Comparison of ENCODE assay signal across 8 cellular contexts in genomic region chr12:29380536-29381523, GRCh38. TPM values are rescaled to one million over a fixed set of nuclear protein-coding genes. Genes with fewer than 3 reads are reported as not detected.
DNase-seq lines count a peak whose midpoint lies in the region; ATAC-seq and TF ChIP-seq lines count a peak whose summit lies in the region.

Gene ERGIC2, minus strand, starts transcription at chr12:29381172. Its CDS starts 9,539 bp downstream, at chr12:29371633.

- peak within 1 kb of the TSS; percentile 88 for H2AFZ ChIP-seq in SK-N-SH (ENCODE audit: low read depth)

- H3K9ac ChIP-seq in SK-N-SH: peak within 1 kb of the TSS; percentile 91

- peak within 1 kb of the TSS; percentile 84 to 100 for H3K4me3 ChIP-seq in SK-N-SH (ENCODE audit: low read depth in 2 of 2, low read length in 1 of 2)

- peak within 1 kb of the TSS; percentile 72 for H3K4me2 ChIP-seq in SK-N-SH

- peak; percentile 93 for ATAC-seq in HG02571 (IDR thresholded peaks at IDR 0.05; ENCODE audit: unreplicated experiment)

- peaks cover 0 to 4% of the 10 kb centered on the region in 2 experiments; a peak in 3 of 4 replicates for H3K4me1 ChIP-seq in SK-N-SH (ENCODE audit: control insufficient read depth in 1 of 2, insufficient read depth in 2 of 2, low read depth in 1 of 2, low read length in 1 of 2)

- no peaks in the 10 kb centered on the region for H3K9me3 ChIP-seq in SK-N-SH

- 1% methylated on average over 42 of the region's 55 CpGs for WGBS in SK-N-SH (ENCODE audit: low lambda C conversion rate)

- no peak for TF ChIP-seq CTCF in SK-N-SH (IDR thresholded peaks at IDR 0.05)

- TF ChIP-seq EP300 in SK-N-SH (IDR thresholded peaks at IDR 0.05; ENCODE audit: borderline replicate concordance in 1 of 2, low read depth in 1 of 2, low read length in 1 of 2): no peak

- no peaks in the 10 kb centered on the region for H3F3A ChIP-seq in SK-N-SH (replicated peaks; ENCODE audit: insufficient read depth)

- H3K27me3 ChIP-seq in SK-N-SH (ENCODE audit: insufficient read depth): no peaks in the 10 kb centered on the region

- H3K36me3 ChIP-seq in SK-N-SH (replicated peaks in 1 of 2; ENCODE audit: control insufficient read depth in 1 of 2, insufficient read depth in 2 of 2, low read length in 1 of 2): peaks cover 18 to 21% of the 10 kb centered on the region in 2 experiments

- H3K79me2 ChIP-seq in SK-N-SH (ENCODE audit: insufficient read depth): peaks cover 49% of the 10 kb centered on the region

- CTCF ChIA-PET in SK-N-SH (lab: Yijun Ruan, JAX): interaction anchor here (0.6 kb wide), 1 partner anchor 180 kb away, joined by 3 read pairs; no protein-coding TSS in a partner anchor

- H3K9me2 ChIP-seq in SK-N-SH: no peaks in the 10 kb centered on the region

- H3K27ac ChIP-seq in SK-N-SH (ENCODE audit: low read depth in 2 of 2, low read length in 1 of 2): peak within 1 kb of the TSS; percentile 76 to 95

- no peaks in the 10 kb centered on the region for H4K20me1 ChIP-seq in SK-N-SH (ENCODE audit: insufficient read depth)

- POLR2A ChIA-PET in SK-N-SH (lab: Yijun Ruan, JAX): interaction anchor here (0.6 to 1.1 kb wide), 2 partner anchors 126 to 1601 kb away, joined by 3 read pairs; partner anchors contain the start of genes KLHL42 and MANSC4

- TF ChIP-seq RAD21 in SK-N-SH (IDR thresholded peaks at IDR 0.05; ENCODE audit: low read length): no peak

- peak; percentile 96 for DNase-seq in GM04504 (ENCODE audit: low read depth)
- DNase-seq in NCI-H1048 (lab: John Stamatoyannopoulos, UW): peak; percentile 98
- peak; percentile 86 for DNase-seq in SK-N-SH
- DNase-seq in activated naive CD4-positive, alpha-beta T cell treated with anti-CD3 and anti-CD28 coated beads, Interleukin-2, amount 50 U/mL, for 16 hours: peak; percentile 86
- DNase-seq in germinal center (ENCODE audit: low spot score): peak; percentile 88
- DNase-seq in non-pigmented ciliary epithelial cell (ENCODE audit: low read depth): peak; percentile 98
- peak; percentile 99 for DNase-seq in superior temporal gyrus (ENCODE audit: extremely low spot score)

TF ChIP-seq in SK-N-SH, 30 proteins besides CTCF, POLR2A, EP300 and RAD21 (continues in another document):
- no peak for TF ChIP-seq MEF2A (IDR thresholded peaks at IDR 0.05; ENCODE audit: borderline replicate concordance, low read depth)
- peak; percentile 82 for TF ChIP-seq MXI1 (IDR thresholded peaks at IDR 0.05; ENCODE audit: low read depth, low read length)
- no peak for TF ChIP-seq PBX3 (IDR thresholded peaks at IDR 0.05)
- peak; percentile 100 for TF ChIP-seq ZBTB33 (IDR thresholded peaks at IDR 0.05; ENCODE audit: borderline replicate concordance, low read depth)
- TF ChIP-seq TCF12 (IDR thresholded peaks at IDR 0.05): no peak
- no peak for TF ChIP-seq USF2 (IDR thresholded peaks at IDR 0.05; ENCODE audit: borderline replicate concordance, low read depth, low read length)
- TF ChIP-seq GATA2 (CRISPR knock-in tag; IDR thresholded peaks at IDR 0.05): no peak
- no peak for TF ChIP-seq JUND (IDR thresholded peaks at IDR 0.05)
- no peak for TF ChIP-seq IRF3 (IDR thresholded peaks at IDR 0.05; ENCODE audit: low read depth, low read length)
- TF ChIP-seq TAF1 (IDR thresholded peaks at IDR 0.05; ENCODE audit: borderline replicate concordance, low read depth, low read length): peak; percentile 55
- TF ChIP-seq TEAD4 (IDR thresholded peaks at IDR 0.05; ENCODE audit: borderline replicate concordance, insufficient read depth): no peak
- no peak for TF ChIP-seq SMC3 (IDR thresholded peaks at IDR 0.05; ENCODE audit: low read depth, low read length)
- no peak for TF ChIP-seq REST (IDR thresholded peaks at IDR 0.05; ENCODE audit: low read depth, low read length)
- TF ChIP-seq FOSL2 (IDR thresholded peaks at IDR 0.05; ENCODE audit: borderline replicate concordance, low read depth): no peak
- no peak for TF ChIP-seq NRF1 (IDR thresholded peaks at IDR 0.05; ENCODE audit: low read depth, low read length)
- no peak for TF ChIP-seq RXRA (IDR thresholded peaks at IDR 0.05; ENCODE audit: borderline replicate concordance, low read depth)
- no peak for TF ChIP-seq RFX5 (IDR thresholded peaks at IDR 0.05; ENCODE audit: low read length)
- peak; percentile 38 for TF ChIP-seq ELF1 (IDR thresholded peaks at IDR 0.05)
- no peak for TF ChIP-seq USF1 (IDR thresholded peaks at IDR 0.05; ENCODE audit: borderline replicate concordance, low read depth)
- peak; percentile 100 for TF ChIP-seq CHD2 (IDR thresholded peaks at IDR 0.05; ENCODE audit: low read length, partially characterized antibody)
- no peak for TF ChIP-seq NFIC (IDR thresholded peaks at IDR 0.05; ENCODE audit: borderline replicate concordance)

RNA-seq across cellular contexts. Expression of gene ERGIC2, which starts in this region (rescaled TPM):
- polyA plus RNA-seq in SK-N-SH (2012; rRNA removed): 22.1 and 30.3 TPM in 2 replicates
- polyA plus RNA-seq in SK-N-SH (2012; cell fraction: cytosol; rRNA removed): 41.8 and 45.2 TPM in 2 replicates
- 3.7 and 11.7 TPM in 2 replicates for polyA plus RNA-seq in SK-N-SH (2012; cell fraction: nucleus; rRNA removed)

Comparison
In these comparisons a context has a peak if more than half of its experiments do, and no peak if none do; other contexts are left out.
1. Peak in every context shown above with its lines: DNase-seq, ATAC-seq, H3K4me3 ChIP-seq and H3K27ac ChIP-seq.